Comparison of ENCODE assay signal across 18 cellular contexts in genomic region chr2:127862228-127862627, GRCh38. TPM values are rescaled to one million over a fixed set of nuclear protein-coding genes. Genes with fewer than 3 reads are reported as not detected.
DNase-seq lines count a peak whose midpoint lies in the region; ATAC-seq, FAIRE-seq and TF ChIP-seq lines count a peak whose summit lies in the region.
"Had no signal": no experiment of that assay in that cellular context is flagged by ENCODE, and none has a peak within 500 bp of the region (broad histone marks: within the 10 kb centered on the region; RNA-seq: fewer than 3 reads in every experiment).

No MANE protein-coding gene starts in this region.

- no peak for FAIRE-seq in HepG2 (lab: Jason Lieb, UNC)
- FAIRE-seq: GM12891 had no signal

- H3K36me3 ChIP-seq in HepG2 (replicated peaks in 1 of 2; ENCODE audit: control insufficient read depth in 1 of 2, insufficient read depth in 2 of 2, low read length in 2 of 2), result peaks cover 32 to 41% of the 10 kb centered on the region in 2 experiments
- peaks cover 0 to 34% (median 16%) of the 10 kb centered on the region in 4 donors for H3K36me3 ChIP-seq in right lobe of liver

- H3K27ac Mint-ChIP-seq in WTC11 (peak overlapping the region; percentile 74; the same call in 1 of the 2 replicates), nephron (no peak overlapping the region)
- H3K27ac Mint-ChIP-seq: B cell, HFFc6 had no signal

- DNase-seq in HepG2 (ENCODE audit: low spot score) (no peak), right lobe of liver (no peak), WTC11 (ENCODE audit: low spot score) (no peak), AG08396 (ENCODE audit: low spot score) (no peak), cerebellum (ENCODE audit: low spot score) (no peak)
- no peak for DNase-seq in activated naive CD4-positive, alpha-beta T cell treated with Interleukin-2 at 50 U/mL for 16 hours
- DNase-seq: ACHN; C1 segment of cervical spinal cord; CD4-positive, alpha-beta memory T cell; DMS79; GOT3; HCEC 1CT; HFFc6; IMR-90; KG1 had no signal

- H3K79me2 ChIP-seq in HepG2 (ENCODE audit: insufficient read depth, low read length), result peaks cover 7% of the 10 kb centered on the region

- no peaks in the 10 kb centered on the region; a peak in 1 of 5 replicates for H3K27me3 ChIP-seq in HepG2 (ENCODE audit: control insufficient read depth in 1 of 2, insufficient read depth in 2 of 2, low read length in 2 of 2)
- H3K27me3 ChIP-seq in right lobe of liver, result no peaks in the 10 kb centered on the region

- H3K4me1 Mint-ChIP-seq in WTC11, result peaks cover 31% of the 10 kb centered on the region
- peaks cover 19% of the 10 kb centered on the region for H3K4me1 Mint-ChIP-seq in nephron

- BruUV-seq in HepG2 (replicated peaks; lab: Mats Ljungman, UMichigan), result no TSS peak

- H2AFZ ChIP-seq in HepG2 (ENCODE audit: low read length), result no peak overlapping the region

- no peak for TF ChIP-seq POLR2A in HepG2 (IDR thresholded peaks at IDR 0.05; ENCODE audit: insufficient read depth in 1 of 2, low read depth in 2 of 2, low read length in 2 of 2)
- TF ChIP-seq POLR2A in right lobe of liver (IDR thresholded peaks at IDR 0.05), result no peak

- ATAC-seq in HepG2 (no peak), right lobe of liver (no peak), WTC11 (no peak)

- TF ChIP-seq CTCF in HepG2 (CRISPR knock-in tag; IDR thresholded peaks at IDR 0.05) (no peak), right lobe of liver (IDR thresholded peaks at IDR 0.05) (no peak), WTC11 (IDR thresholded peaks at IDR 0.05) (no peak), nephron (IDR thresholded peaks at IDR 0.05; ENCODE audit: unreplicated experiment in 3 of 3) (no peak)

- TF ChIP-seq RAD21 in HepG2 (CRISPR knock-in tag; IDR thresholded peaks at IDR 0.05), result no peak

- H3K4me2 ChIP-seq in HepG2 (ENCODE audit: low read depth, low read length), result no peak overlapping the region

- H3K4me3 ChIP-seq in HepG2 (replicated peaks in 1 of 3; ENCODE audit: insufficient read depth in 1 of 3, low read depth in 2 of 3, low read length in 3 of 3) (no peak overlapping the region), right lobe of liver (no peak overlapping the region)

- in situ Hi-C loops in HepG2 (cut with HindIII; ENCODE audit: extremely low pct_ligation_motif_present, low pct_unique_long_range_greater_than_20kb), result no loop called here

- no peak overlapping the region for H3K27ac ChIP-seq in HepG2 (ENCODE audit: extremely low read length, insufficient read depth, low read length)
- H3K27ac ChIP-seq in right lobe of liver, result no peak overlapping the region

- CTCF ChIA-PET in HepG2 (lab: Yijun Ruan, JAX; ENCODE audit: low intra/inter-chr PET ratio, low total read pairs), result no interaction called here
- CTCF ChIA-PET in WTC11 (lab: Charles Lee), result no interaction called here

- H3K4me1 ChIP-seq in HepG2 (ENCODE audit: insufficient read depth, low read length) (peaks cover 13% of the 10 kb centered on the region), right lobe of liver (peaks cover 0 to 16% (median 0%) of the 10 kb centered on the region in 4 donors)

- H3K9me3 ChIP-seq in HepG2 (ENCODE audit: low read length), result no peaks in the 10 kb centered on the region
- H3K9me3 ChIP-seq in right lobe of liver, result no peaks in the 10 kb centered on the region

- H3K27me3 Mint-ChIP-seq in WTC11 (ENCODE audit: low read depth) (no peaks in the 10 kb centered on the region), nephron (ENCODE audit: low read depth) (no peaks in the 10 kb centered on the region)
- H3K27me3 Mint-ChIP-seq: B cell; CD4-positive, alpha-beta memory T cell had no signal

- H3K4me3 Mint-ChIP-seq in WTC11 (no peak overlapping the region), nephron (peak overlapping the region in 2 of 3 experiments; percentile 23 to 34)
- H3K4me3 Mint-ChIP-seq: B cell; CD4-positive, alpha-beta memory T cell; HFFc6 had no signal

- no peak overlapping the region for H3K9ac ChIP-seq in HepG2 (ENCODE audit: insufficient read depth, low read depth, low read length)

- H4K20me1 ChIP-seq in HepG2 (ENCODE audit: insufficient read depth, low read length), result 0 out of 2 replicates have a peak, but pooled peaks cover 4% of the 10 kb centered on the region

- no peak for TF ChIP-seq EP300 in HepG2 (IDR thresholded peaks at IDR 0.05; ENCODE audit: low read depth in 2 of 2, low read length in 2 of 2)
- TF ChIP-seq EP300 in HepG2 (CRISPR knock-in tag; IDR thresholded peaks at IDR 0.05; ENCODE audit: borderline replicate concordance), result no peak

- POLR2A ChIA-PET in HepG2 (lab: Yijun Ruan, JAX) (no interaction called here), WTC11 (lab: Charles Lee) (interaction anchor here (0.6 kb wide), 1 partner anchor 68 kb away, joined by 5 read pairs; no protein-coding TSS in a partner anchor)

- intact Hi-C loops in HepG2 (cut with micrococcal nuclease; ENCODE audit: unreplicated experiment) (no loop called here), right lobe of liver (cut with DNase I) (no loop called here)

- H3K36me3 Mint-ChIP-seq in WTC11, result peaks cover 36% of the 10 kb centered on the region
- H3K36me3 Mint-ChIP-seq in nephron (ENCODE audit: low read depth), result peaks cover 45% of the 10 kb centered on the region

- H3K9me3 Mint-ChIP-seq in WTC11, result no peaks in the 10 kb centered on the region
- no peaks in the 10 kb centered on the region for H3K9me3 Mint-ChIP-seq in nephron
- H3K9me3 Mint-ChIP-seq: CD4-positive, alpha-beta memory T cell; HFFc6 had no signal

- 90% methylated on average over 15 of the region's 15 CpGs for WGBS in HepG2 (ENCODE audit: low lambda C conversion rate)
- WGBS in right lobe of liver (ENCODE audit: insufficient coverage, low coverage, low lambda C conversion rate, missing lambda C conversion rate), result 94% methylated on average over 6 of the region's 15 CpGs

RNA-seq across cellular contexts. Expression of gene POLR2D, which starts 4.3 kb away (rescaled TPM):
- total RNA-seq in HepG2 (2016; rRNA removed; fragmentation: Illumina TruSeq; extraction: Trizol) (46.8 and 73.9 TPM in 2 replicates), right lobe of liver (10 to 100 TPM; 10.1 to 21.5 (median 15.5) TPM), WTC11 (2021) (74.8 to 76.8 TPM (median 75.4 TPM) in 3 replicates), cerebellum (26.5 TPM)
- total RNA-seq in HepG2 (2016; cell fraction: cytosol; rRNA removed; fragmentation: Illumina TruSeq; extraction: Trizol; ENCODE audit: low read depth), result 12.6 and 14.2 TPM in 2 replicates
- 48.2 and 65.2 TPM in 2 replicates for total RNA-seq in HepG2 (2016; cell fraction: insoluble cytoplasmic fraction; rRNA removed; fragmentation: Illumina TruSeq; extraction: Trizol)
- total RNA-seq in HepG2 (2016; cell fraction: membrane; rRNA removed; fragmentation: Illumina TruSeq; extraction: Trizol), result 60.9 and 67.5 TPM in 2 replicates
- total RNA-seq in HepG2 (2016; cell fraction: nucleus; rRNA removed; fragmentation: Illumina TruSeq; extraction: Trizol), result 22.2 and 26.9 TPM in 2 replicates
- 22.3 and 26.9 TPM in 2 replicates for polyA plus RNA-seq in HepG2 (2011; rRNA removed)
- 16.3 and 24.5 TPM in 2 replicates for polyA plus RNA-seq in HepG2 (2011; cell fraction: cytosol; rRNA removed)
- 8.2 and 10.7 TPM in 2 replicates for polyA plus RNA-seq in HepG2 (2011; cell fraction: nucleus; rRNA removed)
- 46.9 and 47.5 TPM in 2 replicates for polyA plus RNA-seq in HepG2 (2012)
- polyA plus RNA-seq in HepG2 (2016; cell fraction: cytosol; fragmentation: Illumina TruSeq; extraction: Trizol; ENCODE audit: low read depth), result 27.4 and 35.8 TPM in 2 replicates
- polyA plus RNA-seq in HepG2 (2016; cell fraction: insoluble cytoplasmic fraction; fragmentation: Illumina TruSeq; extraction: Trizol; ENCODE audit: low read depth), result 84.9 and 88.7 TPM in 2 replicates
- polyA plus RNA-seq in HepG2 (2016; cell fraction: membrane; fragmentation: Illumina TruSeq; extraction: Trizol; ENCODE audit: low read depth), result 69.2 and 75.1 TPM in 2 replicates
- polyA plus RNA-seq in HepG2 (2016; cell fraction: nucleus; fragmentation: Illumina TruSeq; extraction: Trizol; ENCODE audit: insufficient read depth, low read depth), result 54.7 and 59.0 TPM in 2 replicates
- polyA minus RNA-seq in HepG2 (2011; rRNA and poly(A)+ RNA removed; ENCODE audit: low replicate concordance), result 19.8 and 24.2 TPM in 2 replicates
- polyA minus RNA-seq in HepG2 (2011; cell fraction: cytosol; rRNA and poly(A)+ RNA removed), result 14.4 and 17.2 TPM in 2 replicates
- 12.0 and 12.3 TPM in 2 replicates for polyA minus RNA-seq in HepG2 (2011; cell fraction: nucleus; rRNA and poly(A)+ RNA removed)

RNA-seq across cellular contexts. Expression of gene AMMECR1L, which starts 23.5 kb away (rescaled TPM):
- total RNA-seq in HepG2 (2016; rRNA removed; fragmentation: Illumina TruSeq; extraction: Trizol), result 14.2 and 14.7 TPM in 2 replicates
- total RNA-seq in HepG2 (2016; cell fraction: cytosol; rRNA removed; fragmentation: Illumina TruSeq; extraction: Trizol; ENCODE audit: low read depth), result 2.6 and 2.9 TPM in 2 replicates
- total RNA-seq in HepG2 (2016; cell fraction: insoluble cytoplasmic fraction; rRNA removed; fragmentation: Illumina TruSeq; extraction: Trizol), result 13.0 and 14.1 TPM in 2 replicates
- total RNA-seq in HepG2 (2016; cell fraction: membrane; rRNA removed; fragmentation: Illumina TruSeq; extraction: Trizol), result 6.7 and 7.1 TPM in 2 replicates
- total RNA-seq in HepG2 (2016; cell fraction: nucleus; rRNA removed; fragmentation: Illumina TruSeq; extraction: Trizol), result 15.6 and 17.6 TPM in 2 replicates
- polyA plus RNA-seq in HepG2 (2011; rRNA removed), result 9.1 and 9.4 TPM in 2 replicates
- 7.3 and 10.9 TPM in 2 replicates for polyA plus RNA-seq in HepG2 (2011; cell fraction: cytosol; rRNA removed)
- polyA plus RNA-seq in HepG2 (2011; cell fraction: nucleus; rRNA removed), result 18.3 and 22.2 TPM in 2 replicates
- polyA plus RNA-seq in HepG2 (2012), result 13.3 and 16.8 TPM in 2 replicates
- polyA plus RNA-seq in HepG2 (2016; cell fraction: cytosol; fragmentation: Illumina TruSeq; extraction: Trizol; ENCODE audit: low read depth), result 0.83 and 0.85 TPM in 2 replicates
- polyA plus RNA-seq in HepG2 (2016; cell fraction: insoluble cytoplasmic fraction; fragmentation: Illumina TruSeq; extraction: Trizol; ENCODE audit: low read depth), result 12.6 and 14.1 TPM in 2 replicates
- polyA plus RNA-seq in HepG2 (2016; cell fraction: membrane; fragmentation: Illumina TruSeq; extraction: Trizol; ENCODE audit: low read depth), result 3.2 and 3.4 TPM in 2 replicates
- 30.7 and 31.8 TPM in 2 replicates for polyA plus RNA-seq in HepG2 (2016; cell fraction: nucleus; fragmentation: Illumina TruSeq; extraction: Trizol; ENCODE audit: insufficient read depth, low read depth)
- polyA minus RNA-seq in HepG2 (2011; rRNA and poly(A)+ RNA removed; ENCODE audit: low replicate concordance), result 10.4 and 15.8 TPM in 2 replicates
- 9.9 and 11.5 TPM in 2 replicates for polyA minus RNA-seq in HepG2 (2011; cell fraction: cytosol; rRNA and poly(A)+ RNA removed)
- polyA minus RNA-seq in HepG2 (2011; cell fraction: nucleus; rRNA and poly(A)+ RNA removed), result 21.5 and 23.1 TPM in 2 replicates
- 1 to 10 TPM; 5.3 to 7.6 (median 6.7) TPM for total RNA-seq in right lobe of liver
- total RNA-seq in WTC11 (2021), result 17.9 to 18.1 TPM (median 18.1 TPM) in 3 replicates
- 12.9 TPM for total RNA-seq in cerebellum

RNA-seq across cellular contexts. Expression of gene WDR33, which starts 51.3 kb away (rescaled TPM):
- total RNA-seq in HepG2 (2016; rRNA removed; fragmentation: Illumina TruSeq; extraction: Trizol) (78.2 and 125 TPM in 2 replicates), right lobe of liver (10 to 100 TPM; 15.6 to 38.3 (median 28.0) TPM), WTC11 (2021) (64.7 to 67.1 TPM (median 67.0 TPM) in 3 replicates), cerebellum (116 TPM)
- 29.3 and 31.3 TPM in 2 replicates for total RNA-seq in HepG2 (2016; cell fraction: cytosol; rRNA removed; fragmentation: Illumina TruSeq; extraction: Trizol; ENCODE audit: low read depth)
- 75.2 and 121 TPM in 2 replicates for total RNA-seq in HepG2 (2016; cell fraction: insoluble cytoplasmic fraction; rRNA removed; fragmentation: Illumina TruSeq; extraction: Trizol)
- total RNA-seq in HepG2 (2016; cell fraction: membrane; rRNA removed; fragmentation: Illumina TruSeq; extraction: Trizol), result 44.0 and 44.1 TPM in 2 replicates
- total RNA-seq in HepG2 (2016; cell fraction: nucleus; rRNA removed; fragmentation: Illumina TruSeq; extraction: Trizol), result 116 and 120 TPM in 2 replicates
- 44.5 and 54.9 TPM in 2 replicates for polyA plus RNA-seq in HepG2 (2011; rRNA removed)
- 21.2 and 32.4 TPM in 2 replicates for polyA plus RNA-seq in HepG2 (2011; cell fraction: cytosol; rRNA removed)
- 28.0 and 34.3 TPM in 2 replicates for polyA plus RNA-seq in HepG2 (2011; cell fraction: nucleus; rRNA removed)
- 37.7 and 54.6 TPM in 2 replicates for polyA plus RNA-seq in HepG2 (2012)
- 19.8 and 20.7 TPM in 2 replicates for polyA plus RNA-seq in HepG2 (2016; cell fraction: cytosol; fragmentation: Illumina TruSeq; extraction: Trizol; ENCODE audit: low read depth)
- polyA plus RNA-seq in HepG2 (2016; cell fraction: insoluble cytoplasmic fraction; fragmentation: Illumina TruSeq; extraction: Trizol; ENCODE audit: low read depth), result 83.7 and 90.3 TPM in 2 replicates
- polyA plus RNA-seq in HepG2 (2016; cell fraction: membrane; fragmentation: Illumina TruSeq; extraction: Trizol; ENCODE audit: low read depth), result 26.7 and 27.0 TPM in 2 replicates
- polyA plus RNA-seq in HepG2 (2016; cell fraction: nucleus; fragmentation: Illumina TruSeq; extraction: Trizol; ENCODE audit: insufficient read depth, low read depth), result 48.5 and 54.4 TPM in 2 replicates
- 27.8 and 38.2 TPM in 2 replicates for polyA minus RNA-seq in HepG2 (2011; rRNA and poly(A)+ RNA removed; ENCODE audit: low replicate concordance)
- polyA minus RNA-seq in HepG2 (2011; cell fraction: cytosol; rRNA and poly(A)+ RNA removed), result 44.9 and 48.5 TPM in 2 replicates
- 188 and 197 TPM in 2 replicates for polyA minus RNA-seq in HepG2 (2011; cell fraction: nucleus; rRNA and poly(A)+ RNA removed)
